In genomic region chr9:97237311-97237786, GRCh38 we compare ENCODE assay signal across 9 cellular contexts.
DNase-seq lines count a peak whose midpoint lies in the region; ATAC-seq, FAIRE-seq and TF ChIP-seq lines count a peak whose summit lies in the region.
"Had no signal": no experiment of that assay in that cellular context is flagged by ENCODE, and none has a peak within 500 bp of the region (broad histone marks: within the 10 kb centered on the region; RNA-seq: fewer than 3 reads in every experiment).

No MANE protein-coding gene starts in this region.

- no peak for FAIRE-seq in H54 (lab: Jason Lieb, UNC)
- FAIRE-seq: TTC549 had no signal

- no peaks in the 10 kb centered on the region for H3K27me3 Mint-ChIP-seq in CD4-positive, alpha-beta memory T cell
- no peaks in the 10 kb centered on the region for H3K27me3 Mint-ChIP-seq in central memory CD8-positive, alpha-beta T cell
- peaks cover 0 to 5% (median 0%) of the 10 kb centered on the region in 5 donors for H3K27me3 Mint-ChIP-seq in naive thymus-derived CD4-positive, alpha-beta T cell

- H3K9me2 ChIP-seq in Karpas-422 (replicated peaks; ENCODE audit: insufficient read depth, low read length), result no peaks in the 10 kb centered on the region

- no peaks in the 10 kb centered on the region for H4K20me1 ChIP-seq in Karpas-422 (ENCODE audit: insufficient read depth, low read depth, low read length)

- no peak for ATAC-seq in central memory CD8-positive, alpha-beta T cell (replicated peaks; ENCODE audit: extremely low read depth, poor library complexity, severe bottlenecking)
- no peak for ATAC-seq in naive thymus-derived CD4-positive, alpha-beta T cell
- ATAC-seq in GM21447 (IDR thresholded peaks at IDR 0.05; ENCODE audit: unreplicated experiment) (no peak), GM21717 (IDR thresholded peaks at IDR 0.05; ENCODE audit: unreplicated experiment) (no peak)

- TF ChIP-seq POLR2A in H54 (IDR thresholded peaks at IDR 0.05; ENCODE audit: low read depth, low read length), result no peak

- peak overlapping the region; percentile 94 for H3K4me2 ChIP-seq in Karpas-422 (ENCODE audit: low read depth, low read length, poor library complexity, severe bottlenecking)

- peaks cover 0 to 6% of the 10 kb centered on the region in 2 donors for H3K36me3 Mint-ChIP-seq in CD4-positive, alpha-beta memory T cell
- H3K36me3 Mint-ChIP-seq in central memory CD8-positive, alpha-beta T cell (ENCODE audit: insufficient read depth), result peaks cover 3% of the 10 kb centered on the region
- peaks cover 4 to 18% (median 6%) of the 10 kb centered on the region in 5 donors for H3K36me3 Mint-ChIP-seq in naive thymus-derived CD4-positive, alpha-beta T cell

- H2AFZ ChIP-seq in Karpas-422 (ENCODE audit: low read length), result no peak overlapping the region

- peak overlapping the region; percentile 92 to 98 (median 97) for H3K4me3 Mint-ChIP-seq in CD4-positive, alpha-beta memory T cell
- peak overlapping the region; percentile 89 for H3K4me3 Mint-ChIP-seq in central memory CD8-positive, alpha-beta T cell
- peak overlapping the region; percentile 87 to 98 (median 95) for H3K4me3 Mint-ChIP-seq in naive thymus-derived CD4-positive, alpha-beta T cell

- no peak for DNase-seq in CD4-positive, alpha-beta memory T cell
- DNase-seq in Karpas-422 (no peak), CD1c-positive myeloid dendritic cell (ENCODE audit: extremely low spot score) (no peak), H54 (ENCODE audit: insufficient read length, low spot score) (no peak)
- DNase-seq in central memory CD8-positive, alpha-beta T cell (ENCODE audit: low spot score in 2 of 2), result no peak
- DNase-seq in naive thymus-derived CD4-positive, alpha-beta T cell, result no peak

- no peaks in the 10 kb centered on the region for H3K27me3 ChIP-seq in CD4-positive, alpha-beta memory T cell (ENCODE audit: insufficient read depth, low read length)
- no peaks in the 10 kb centered on the region for H3K27me3 ChIP-seq in Karpas-422 (ENCODE audit: low read length)
- H3K27me3 ChIP-seq in naive thymus-derived CD4-positive, alpha-beta T cell (ENCODE audit: control insufficient read depth in 2 of 2, insufficient read depth in 2 of 2, low read length in 2 of 2), result no peaks in the 10 kb centered on the region

- peak overlapping the region in 5 of 7 donors; percentile 29 to 86 (median 57) for H3K27ac Mint-ChIP-seq in CD4-positive, alpha-beta memory T cell
- H3K27ac Mint-ChIP-seq in central memory CD8-positive, alpha-beta T cell (ENCODE audit: low read depth), result peak overlapping the region; percentile 86
- H3K27ac Mint-ChIP-seq in naive thymus-derived CD4-positive, alpha-beta T cell, result peak overlapping the region in 5 of 9 donors; percentile 14 to 90 (median 58)

- CTCF ChIA-PET in CD4-positive, alpha-beta memory T cell (lab: Charles Lee; ENCODE audit: partially characterized antibody), result interaction anchor here (1.2 to 2.7 kb wide), 5 partner anchors 11 to 381 kb away, joined by 4 to 13 read pairs (median 6); partner anchors contain the start of gene TDRD7
- CTCF ChIA-PET in naive thymus-derived CD4-positive, alpha-beta T cell (lab: Charles Lee), result interaction anchor here (0.6 to 1.1 kb wide), 2 partner anchors 22 to 380 kb away, joined by 3 read pairs; no protein-coding TSS in a partner anchor

- no peaks in the 10 kb centered on the region for H3K36me3 ChIP-seq in CD4-positive, alpha-beta memory T cell (ENCODE audit: insufficient read depth, low read length)
- no peaks in the 10 kb centered on the region for H3K36me3 ChIP-seq in Karpas-422 (ENCODE audit: insufficient read depth, low read length)
- peaks cover 0 to 5% (median 0%) of the 10 kb centered on the region in 3 experiments for H3K36me3 ChIP-seq in naive thymus-derived CD4-positive, alpha-beta T cell (ENCODE audit: control insufficient read depth in 2 of 3, insufficient read depth in 3 of 3, low read length in 3 of 3)

- peaks cover 11% of the 10 kb centered on the region for H3K4me1 ChIP-seq in CD4-positive, alpha-beta memory T cell (ENCODE audit: insufficient read depth, low read length)
- peaks cover 18% of the 10 kb centered on the region for H3K4me1 ChIP-seq in Karpas-422 (ENCODE audit: low read length)
- H3K4me1 ChIP-seq in naive thymus-derived CD4-positive, alpha-beta T cell (ENCODE audit: control insufficient read depth in 2 of 2, insufficient read depth in 2 of 2, low read length in 2 of 2), result peaks cover 0 to 5% of the 10 kb centered on the region in 2 donors

- POLR2A ChIA-PET in CD4-positive, alpha-beta memory T cell (lab: Charles Lee; ENCODE audit: partially characterized antibody), result interaction anchor here (1.5 to 1.9 kb wide), 4 partner anchors 16 to 459 kb away, joined by 5 to 14 read pairs (median 10); partner anchors contain the start of genes NCBP1, TSTD2, ZNF510 and ZNF782
- POLR2A ChIA-PET in naive thymus-derived CD4-positive, alpha-beta T cell (lab: Charles Lee), result interaction anchor here (1.1 to 1.5 kb wide), 3 partner anchors 175 to 396 kb away, joined by 3 to 8 read pairs (median 3); partner anchors contain the start of genes NCBP1, TSTD2 and ZNF782

- H3K4me3 ChIP-seq in CD4-positive, alpha-beta memory T cell (ENCODE audit: low read length in 2 of 2), result no peak overlapping the region
- peak overlapping the region; percentile 87 for H3K4me3 ChIP-seq in Karpas-422 (ENCODE audit: low read length)
- no peak overlapping the region for H3K4me3 ChIP-seq in naive thymus-derived CD4-positive, alpha-beta T cell (ENCODE audit: low read length)

- intact Hi-C loops in CD4-positive, alpha-beta memory T cell (cut with micrococcal nuclease), result loop anchor here (5.0 kb wide), 1 partner anchor 385 kb away; the partner anchor contains the start of gene ZNF782
- intact Hi-C loops in naive thymus-derived CD4-positive, alpha-beta T cell (cut with micrococcal nuclease), result loop anchor here (5.0 kb wide), 3 partner anchors 225 to 460 kb away; partner anchors contain the start of gene ZNF510 (in 1 of the 2)

- no peaks in the 10 kb centered on the region for H3K9me3 ChIP-seq in CD4-positive, alpha-beta memory T cell (ENCODE audit: control insufficient read depth in 1 of 2, low read length in 2 of 2)
- H3K9me3 ChIP-seq in Karpas-422 (ENCODE audit: low read length), result no peaks in the 10 kb centered on the region
- H3K9me3 ChIP-seq in naive thymus-derived CD4-positive, alpha-beta T cell (ENCODE audit: control insufficient read depth in 2 of 3, low read length in 3 of 3), result no peaks in the 10 kb centered on the region

- peaks cover 15 to 36% (median 20%) of the 10 kb centered on the region in 4 donors for H3K4me1 Mint-ChIP-seq in CD4-positive, alpha-beta memory T cell
- peaks cover 33% of the 10 kb centered on the region for H3K4me1 Mint-ChIP-seq in central memory CD8-positive, alpha-beta T cell
- peaks cover 11 to 32% (median 24%) of the 10 kb centered on the region in 7 donors for H3K4me1 Mint-ChIP-seq in naive thymus-derived CD4-positive, alpha-beta T cell

- peak overlapping the region; percentile 81 for H3K9ac ChIP-seq in Karpas-422 (ENCODE audit: low read length)

- H3K9me3 Mint-ChIP-seq in CD4-positive, alpha-beta memory T cell, result peaks cover 0 to 2% (median 0%) of the 10 kb centered on the region in 8 donors
- H3K9me3 Mint-ChIP-seq in central memory CD8-positive, alpha-beta T cell, result no peaks in the 10 kb centered on the region
- H3K9me3 Mint-ChIP-seq in naive thymus-derived CD4-positive, alpha-beta T cell, result peaks cover 0 to 7% (median 0%) of the 10 kb centered on the region in 11 donors

- no peak overlapping the region for H3K27ac ChIP-seq in CD4-positive, alpha-beta memory T cell (ENCODE audit: low read depth, low read length)
- 0 out of 2 replicates have a peak overlapping the region, but pooled peaks have one; percentile 78 for H3K27ac ChIP-seq in Karpas-422 (ENCODE audit: low read length)
- H3K27ac ChIP-seq in naive thymus-derived CD4-positive, alpha-beta T cell (ENCODE audit: low read depth, low read length), result no peak overlapping the region

- peaks cover 31% of the 10 kb centered on the region for H3K79me2 ChIP-seq in Karpas-422 (ENCODE audit: low read length)
